2 cellular contexts compared by ENCODE assay signal in the genomic region with DNA sequence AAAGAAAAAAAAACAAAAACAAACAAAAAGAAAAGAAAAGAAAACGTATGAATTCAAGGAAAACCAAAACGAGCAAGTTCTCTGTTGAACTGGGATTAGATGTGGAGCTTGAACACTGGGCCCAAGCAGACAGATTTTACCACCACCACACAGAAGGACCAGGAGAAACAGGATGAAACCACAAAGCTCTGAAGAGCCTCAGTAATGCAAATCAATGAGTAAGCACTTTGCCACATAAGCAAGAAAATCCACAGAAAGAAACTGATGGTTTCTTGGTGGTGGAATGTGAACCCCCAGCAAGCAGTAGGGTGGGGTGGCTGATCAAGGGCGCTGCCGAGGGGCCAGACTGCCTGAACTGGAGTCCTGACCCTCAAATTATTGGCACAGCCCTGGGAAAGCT.
TF ChIP-seq lines count a peak whose summit lies in the region.

No MANE protein-coding gene starts in this region.

TF ChIP-seq in A549, 52 proteins besides CTCF, POLR2A, EP300 and RAD21:
- TF ChIP-seq MAFK (IDR thresholded peaks at IDR 0.05; ENCODE audit: partially characterized antibody) (peak; percentile 13), MAZ (IDR thresholded peaks at IDR 0.05; ENCODE audit: borderline replicate concordance, low read depth, low read length) (no peak), RCOR1 (IDR thresholded peaks at IDR 0.05; ENCODE audit: low read depth, low read length) (no peak)

TF ChIP-seq in K562, 482 proteins besides CTCF, POLR2A, EP300 and RAD21:
- TF ChIP-seq THRAP3 (IDR thresholded peaks at IDR 0.05; ENCODE audit: borderline replicate concordance), result no peak
- TF ChIP-seq CEBPG (CRISPR knock-in tag; IDR thresholded peaks at IDR 0.05), result no peak
- TF ChIP-seq CEBPG (tag; conservative IDR thresholded peaks at IDR 0.05 in 1 of 2, IDR thresholded peaks at IDR 0.05 in 1 of 2), result no peak
- TF ChIP-seq NFE2 (IDR thresholded peaks at IDR 0.05; ENCODE audit: low read depth), result peak; percentile 73
- TF ChIP-seq, protein P1, sequence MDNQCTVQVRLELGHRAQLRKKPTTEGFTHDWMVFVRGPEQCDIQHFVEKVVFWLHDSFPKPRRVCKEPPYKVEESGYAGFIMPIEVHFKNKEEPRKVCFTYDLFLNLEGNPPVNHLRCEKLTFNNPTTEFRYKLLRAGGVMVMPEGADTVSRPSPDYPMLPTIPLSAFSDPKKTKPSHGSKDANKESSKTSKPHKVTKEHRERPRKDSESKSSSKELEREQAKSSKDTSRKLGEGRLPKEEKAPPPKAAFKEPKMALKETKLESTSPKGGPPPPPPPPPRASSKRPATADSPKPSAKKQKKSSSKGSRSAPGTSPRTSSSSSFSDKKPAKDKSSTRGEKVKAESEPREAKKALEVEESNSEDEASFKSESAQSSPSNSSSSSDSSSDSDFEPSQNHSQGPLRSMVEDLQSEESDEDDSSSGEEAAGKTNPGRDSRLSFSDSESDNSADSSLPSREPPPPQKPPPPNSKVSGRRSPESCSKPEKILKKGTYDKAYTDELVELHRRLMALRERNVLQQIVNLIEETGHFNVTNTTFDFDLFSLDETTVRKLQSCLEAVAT (IDR thresholded peaks at IDR 0.05), result 0 out of 4 replicates have a peak, but pooled peaks of 1 of the 2 experiments have one; percentile 36
- TF ChIP-seq MAFF (IDR thresholded peaks at IDR 0.05; ENCODE audit: low read length), result peak; percentile 50; the same call in 1 of the 2 replicates
- TF ChIP-seq IFI16 (CRISPR knock-in tag; IDR thresholded peaks at IDR 0.05), result no peak
- TF ChIP-seq C11orf30 (IDR thresholded peaks at IDR 0.05; ENCODE audit: low read depth), result peak; percentile 91
- TF ChIP-seq, protein P2, sequence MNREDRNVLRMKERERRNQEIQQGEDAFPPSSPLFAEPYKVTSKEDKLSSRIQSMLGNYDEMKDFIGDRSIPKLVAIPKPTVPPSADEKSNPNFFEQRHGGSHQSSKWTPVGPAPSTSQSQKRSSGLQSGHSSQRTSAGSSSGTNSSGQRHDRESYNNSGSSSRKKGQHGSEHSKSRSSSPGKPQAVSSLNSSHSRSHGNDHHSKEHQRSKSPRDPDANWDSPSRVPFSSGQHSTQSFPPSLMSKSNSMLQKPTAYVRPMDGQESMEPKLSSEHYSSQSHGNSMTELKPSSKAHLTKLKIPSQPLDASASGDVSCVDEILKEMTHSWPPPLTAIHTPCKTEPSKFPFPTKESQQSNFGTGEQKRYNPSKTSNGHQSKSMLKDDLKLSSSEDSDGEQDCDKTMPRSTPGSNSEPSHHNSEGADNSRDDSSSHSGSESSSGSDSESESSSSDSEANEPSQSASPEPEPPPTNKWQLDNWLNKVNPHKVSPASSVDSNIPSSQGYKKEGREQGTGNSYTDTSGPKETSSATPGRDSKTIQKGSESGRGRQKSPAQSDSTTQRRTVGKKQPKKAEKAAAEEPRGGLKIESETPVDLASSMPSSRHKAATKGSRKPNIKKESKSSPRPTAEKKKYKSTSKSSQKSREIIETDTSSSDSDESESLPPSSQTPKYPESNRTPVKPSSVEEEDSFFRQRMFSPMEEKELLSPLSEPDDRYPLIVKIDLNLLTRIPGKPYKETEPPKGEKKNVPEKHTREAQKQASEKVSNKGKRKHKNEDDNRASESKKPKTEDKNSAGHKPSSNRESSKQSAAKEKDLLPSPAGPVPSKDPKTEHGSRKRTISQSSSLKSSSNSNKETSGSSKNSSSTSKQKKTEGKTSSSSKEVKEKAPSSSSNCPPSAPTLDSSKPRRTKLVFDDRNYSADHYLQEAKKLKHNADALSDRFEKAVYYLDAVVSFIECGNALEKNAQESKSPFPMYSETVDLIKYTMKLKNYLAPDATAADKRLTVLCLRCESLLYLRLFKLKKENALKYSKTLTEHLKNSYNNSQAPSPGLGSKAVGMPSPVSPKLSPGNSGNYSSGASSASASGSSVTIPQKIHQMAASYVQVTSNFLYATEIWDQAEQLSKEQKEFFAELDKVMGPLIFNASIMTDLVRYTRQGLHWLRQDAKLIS (CRISPR knock-in tag; IDR thresholded peaks at IDR 0.05), result no peak
- TF ChIP-seq MAFG (tag; conservative IDR thresholded peaks at IDR 0.05), result peak; percentile 67
- TF ChIP-seq ZNF316 (IDR thresholded peaks at IDR 0.05), result peak; percentile 95
- no peak for TF ChIP-seq CBX2 (IDR thresholded peaks at IDR 0.05; ENCODE audit: insufficient read depth, low read length, poor library complexity, severe bottlenecking)
- no peak for TF ChIP-seq ZC3H11A (IDR thresholded peaks at IDR 0.05; ENCODE audit: low read depth, low read length)
- peak; percentile 37; the same call in 1 of the 2 replicates for TF ChIP-seq MAFK (IDR thresholded peaks at IDR 0.05; ENCODE audit: low read length)
- TF ChIP-seq MTA3 (IDR thresholded peaks at IDR 0.05; ENCODE audit: borderline replicate concordance), result no peak
